In the genomic region with DNA sequence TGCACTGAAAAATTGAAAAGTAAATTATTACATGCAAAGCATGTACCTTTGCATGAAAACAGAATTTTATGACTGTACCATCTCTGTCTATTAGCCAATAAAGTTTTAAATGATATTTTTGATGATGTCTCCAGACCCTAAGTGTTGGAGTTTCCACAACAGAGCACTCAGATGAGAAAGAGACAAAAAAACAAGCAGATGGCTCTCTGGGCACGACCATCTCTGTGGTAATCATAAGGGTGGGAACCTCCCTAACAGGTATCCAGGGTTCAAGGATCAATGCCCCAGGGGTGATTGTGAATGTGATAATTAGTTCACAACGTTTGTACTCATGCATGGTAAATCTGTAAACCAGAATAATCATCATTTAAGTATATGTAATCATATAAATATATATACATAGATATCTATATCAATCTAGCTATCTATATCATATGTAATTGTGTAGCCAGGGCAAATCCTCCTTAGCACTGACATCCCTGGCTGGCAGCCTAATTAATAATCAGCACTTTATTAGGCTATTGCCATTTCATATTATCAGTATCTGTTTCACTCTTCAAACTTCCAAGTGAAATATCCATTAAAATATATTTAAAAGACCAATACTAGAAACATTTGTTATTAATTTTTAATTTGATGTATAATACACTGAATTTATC, we compare ENCODE assay signal across 26 cellular contexts.
"Had no signal": no experiment of that assay in that cellular context is flagged by ENCODE, and none has a peak within 500 bp of the region (broad histone marks: within the 10 kb centered on the region; RNA-seq: fewer than 3 reads in every experiment).

No MANE protein-coding gene starts in this region.

- H3K4me3 Mint-ChIP-seq: dendritic cell treated with granulocyte-macrophage colony-stimulating factor and Interleukin-4, amounts not matched to agents 40 ng/mL and 50 ng/mL, for 4 days; effector memory CD8-positive, alpha-beta T cell; endodermal cell; mesothelial cell of epicardium; naive B cell had no signal

- H3K9me3 Mint-ChIP-seq: dendritic cell treated with granulocyte-macrophage colony-stimulating factor and Interleukin-4, amounts not matched to agents 40 ng/mL and 50 ng/mL, for 4 days; effector memory CD8-positive, alpha-beta T cell; endodermal cell had no signal

- H3K4me2 ChIP-seq: hepatocyte had no signal

- H2AFZ ChIP-seq: hepatocyte had no signal

- H3K4me1 ChIP-seq: colonic mucosa, foreskin keratinocyte, gastroesophageal sphincter, heart left ventricle, left lung, lower lobe of right lung had no signal

- H3K9me3 ChIP-seq: colonic mucosa, gastroesophageal sphincter, heart left ventricle, left lung, lower lobe of right lung, mucosa of descending colon had no signal

- H3K36me3 Mint-ChIP-seq: mesothelial cell of epicardium, naive B cell had no signal

- H3K4me1 Mint-ChIP-seq: mesothelial cell of epicardium, naive B cell had no signal

- H3K27ac ChIP-seq: colonic mucosa, epithelial cell of prostate, foreskin keratinocyte, gastroesophageal sphincter, heart left ventricle, hepatocyte, left lung, lower lobe of right lung had no signal

- H3K27ac Mint-ChIP-seq: dendritic cell treated with granulocyte-macrophage colony-stimulating factor and Interleukin-4, amounts not matched to agents 40 ng/mL and 50 ng/mL, for 4 days; effector memory CD8-positive, alpha-beta T cell; endodermal cell; mesothelial cell of epicardium had no signal

- FAIRE-seq: endometrium, frontal cortex, islet of Langerhans, keratinocyte had no signal

- H3K79me2 ChIP-seq: hepatocyte had no signal

- H3K36me3 ChIP-seq: colonic mucosa, gastroesophageal sphincter, heart left ventricle, left lung, lower lobe of right lung had no signal

- ATAC-seq: effector memory CD8-positive, alpha-beta T cell; esophagus mucosa; foreskin keratinocyte; gastroesophageal sphincter; heart left ventricle; left cardiac atrium; left lung; left ventricle myocardium superior; lower lobe of right lung; mucosa of descending colon had no signal

- H3K27me3 ChIP-seq: colonic mucosa, gastroesophageal sphincter, left lung had no signal

- DNase-seq: colonic mucosa; cortex of kidney; effector CD8-positive, alpha-beta T cell; effector memory CD8-positive, alpha-beta T cell; endodermal cell; erythroblast; foreskin keratinocyte; heart left ventricle; hypothalamus; left cardiac atrium; left lung; left ventricle myocardium superior; lower lobe of right lung; mesenchymal stem cell; mucosa of descending colon; naive B cell had no signal

- H3K4me3 ChIP-seq: colonic mucosa, gastroesophageal sphincter, heart left ventricle, hepatocyte, left lung, lower lobe of right lung, mucosa of descending colon had no signal
